Comparison of ENCODE assay signal across 1 cellular context in genomic region chr20:32674362-32674789, GRCh38.
TF ChIP-seq lines count a peak whose summit lies in the region.

No MANE protein-coding gene starts in this region.

TF ChIP-seq in HepG2, 621 proteins besides CTCF, POLR2A, EP300 and RAD21 (continued from another document and continues in another):
- TF ChIP-seq ZNF350 (CRISPR knock-in tag; IDR thresholded peaks at IDR 0.05; ENCODE audit: borderline replicate concordance, low read depth), result no peak
- TF ChIP-seq MTF1 (CRISPR knock-in tag; IDR thresholded peaks at IDR 0.05), result no peak
- no peak for TF ChIP-seq BCL3 (CRISPR knock-in tag; IDR thresholded peaks at IDR 0.05)
- TF ChIP-seq ZNF367 (CRISPR knock-in tag; IDR thresholded peaks at IDR 0.05; ENCODE audit: borderline replicate concordance), result no peak
- no peak for TF ChIP-seq ZNF703 (CRISPR knock-in tag; IDR thresholded peaks at IDR 0.05; ENCODE audit: borderline replicate concordance)
- no peak for TF ChIP-seq ZNF670 (CRISPR knock-in tag; IDR thresholded peaks at IDR 0.05; ENCODE audit: borderline replicate concordance)
- TF ChIP-seq ZNF503 (CRISPR knock-in tag; IDR thresholded peaks at IDR 0.05), result no peak
- no peak for TF ChIP-seq CEBPB (IDR thresholded peaks at IDR 0.05; ENCODE audit: borderline replicate concordance, low read depth, low read length)
- TF ChIP-seq HOXA5 (CRISPR knock-in tag; IDR thresholded peaks at IDR 0.05), result no peak
- no peak for TF ChIP-seq NFKB2 (CRISPR knock-in tag; IDR thresholded peaks at IDR 0.05; ENCODE audit: borderline replicate concordance)
- no peak for TF ChIP-seq SRF (IDR thresholded peaks at IDR 0.05; ENCODE audit: low read depth, low read length)
- TF ChIP-seq HNRNPL (IDR thresholded peaks at IDR 0.05; ENCODE audit: low read depth, low read length), result no peak
- TF ChIP-seq ZNF644 (CRISPR knock-in tag; IDR thresholded peaks at IDR 0.05; ENCODE audit: low read depth), result no peak
- TF ChIP-seq ARID4A (CRISPR knock-in tag; IDR thresholded peaks at IDR 0.05; ENCODE audit: borderline replicate concordance), result no peak
- TF ChIP-seq NFKBIZ (CRISPR knock-in tag; IDR thresholded peaks at IDR 0.05), result no peak
- no peak for TF ChIP-seq ZKSCAN5 (CRISPR knock-in tag; IDR thresholded peaks at IDR 0.05)
- no peak for TF ChIP-seq ZSCAN12 (CRISPR knock-in tag; IDR thresholded peaks at IDR 0.05)
- TF ChIP-seq TBX3 (IDR thresholded peaks at IDR 0.05; ENCODE audit: borderline replicate concordance), result no peak
- TF ChIP-seq LBX2 (CRISPR knock-in tag; IDR thresholded peaks at IDR 0.05; ENCODE audit: borderline replicate concordance), result no peak
- no peak for TF ChIP-seq MYPOP (CRISPR knock-in tag; IDR thresholded peaks at IDR 0.05)
- no peak for TF ChIP-seq KLF15 (CRISPR knock-in tag; IDR thresholded peaks at IDR 0.05; ENCODE audit: borderline replicate concordance)
- no peak for TF ChIP-seq ZBTB40 (IDR thresholded peaks at IDR 0.05)
- no peak for TF ChIP-seq ZBTB40 (CRISPR knock-in tag; IDR thresholded peaks at IDR 0.05)
- no peak for TF ChIP-seq GATA4 (IDR thresholded peaks at IDR 0.05; ENCODE audit: borderline replicate concordance, low read depth)
- TF ChIP-seq ZNF224 (CRISPR knock-in tag; IDR thresholded peaks at IDR 0.05), result no peak
- TF ChIP-seq ZNF550 (CRISPR knock-in tag; IDR thresholded peaks at IDR 0.05; ENCODE audit: borderline replicate concordance), result no peak
- TF ChIP-seq TAF1 (CRISPR knock-in tag; IDR thresholded peaks at IDR 0.05), result no peak
- no peak for TF ChIP-seq ZNF333 (CRISPR knock-in tag; IDR thresholded peaks at IDR 0.05; ENCODE audit: borderline replicate concordance)
- no peak for TF ChIP-seq FOXK1 (CRISPR knock-in tag; IDR thresholded peaks at IDR 0.05; ENCODE audit: borderline replicate concordance, low read depth)
- TF ChIP-seq RERE (CRISPR knock-in tag; IDR thresholded peaks at IDR 0.05; ENCODE audit: low read depth), result no peak
- no peak for TF ChIP-seq NFE2L1 (CRISPR knock-in tag; IDR thresholded peaks at IDR 0.05; ENCODE audit: borderline replicate concordance)
- no peak for TF ChIP-seq SOX6 (IDR thresholded peaks at IDR 0.05)
- TF ChIP-seq SOX6 (CRISPR knock-in tag; IDR thresholded peaks at IDR 0.05), result peak; percentile 57
- TF ChIP-seq PCBP1 (IDR thresholded peaks at IDR 0.05; ENCODE audit: borderline replicate concordance, low read depth, low read length), result no peak
- TF ChIP-seq TEF (CRISPR knock-in tag; IDR thresholded peaks at IDR 0.05), result no peak
- no peak for TF ChIP-seq PHF5A (CRISPR knock-in tag; IDR thresholded peaks at IDR 0.05; ENCODE audit: low read depth, unreplicated experiment)
